ENCODE assay signal across 8 cellular contexts in the genomic region with DNA sequence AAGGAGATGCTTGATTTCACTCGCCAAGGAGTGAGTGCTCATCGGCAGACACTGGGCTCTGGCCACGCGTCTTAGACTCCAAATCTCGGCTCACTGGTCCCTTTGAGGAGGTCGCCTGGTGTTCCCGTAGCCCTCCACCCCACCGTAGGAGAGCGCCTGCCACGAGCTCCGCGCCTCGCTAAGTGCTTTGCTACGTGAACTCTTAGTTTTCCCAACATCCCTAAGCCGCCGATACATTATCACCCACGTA. TPM values are rescaled to one million over a fixed set of nuclear protein-coding genes. Genes with fewer than 3 reads are reported as not detected.
DNase-seq lines count a peak whose midpoint lies in the region; ATAC-seq and TF ChIP-seq lines count a peak whose summit lies in the region.

No MANE protein-coding gene starts in this region.

- peaks cover 33% of the 10 kb centered on the region for H3K4me1 ChIP-seq in SJSA1 (replicated peaks)

- H3K27ac ChIP-seq in SJSA1: no peak overlapping the region

- H3K27me3 ChIP-seq in SJSA1 (replicated peaks): peaks cover 25% of the 10 kb centered on the region

- no peaks in the 10 kb centered on the region for H3K36me3 ChIP-seq in SJSA1

- no peaks in the 10 kb centered on the region for H3K9me3 ChIP-seq in SJSA1 (replicated peaks)

- H3K4me3 ChIP-seq in GM08714 (ENCODE audit: low read length) (peak overlapping the region; percentile 16; the same call in 1 of the 2 replicates), SJSA1 (peak overlapping the region; percentile 15), fibroblast of the aortic adventitia (ENCODE audit: low read depth, low read length) (peak overlapping the region; percentile 66), retinal pigment epithelial cell (ENCODE audit: low read length) (peak overlapping the region; percentile 68)

- no peak for TF ChIP-seq CTCF in fibroblast of the aortic adventitia (IDR thresholded peaks at IDR 0.05; ENCODE audit: insufficient read depth, low read length)
- TF ChIP-seq CTCF in retinal pigment epithelial cell (conservative IDR thresholded peaks at IDR 0.05; ENCODE audit: low read depth, low read length): no peak

- DNase-seq in SJSA1 (ENCODE audit: low read depth in 1 of 2, low spot score in 2 of 2) (no peak), fibroblast of the aortic adventitia (ENCODE audit: low read depth) (no peak), retinal pigment epithelial cell (ENCODE audit: low read depth) (no peak), SW480 (ENCODE audit: low spot score) (no peak), AG08395 (ENCODE audit: low spot score) (no peak)

- ATAC-seq in GM21390 (IDR thresholded peaks at IDR 0.05; ENCODE audit: unreplicated experiment) (no peak), GM19023 (IDR thresholded peaks at IDR 0.05; ENCODE audit: unreplicated experiment) (no peak)

RNA-seq across cellular contexts. Expression of a gene that starts 0.8 kb away (rescaled TPM):
- 2.0 and 2.2 TPM in 2 replicates for total RNA-seq in SJSA1 (2014; rRNA removed; shearing (Covaris generic))
- 2.7 and 3.2 TPM in 2 replicates for total RNA-seq in fibroblast of the aortic adventitia (ENCODE audit: low replicate concordance)

Comparison
In these comparisons a context has a peak if more than half of its experiments do, and no peak if none do; other contexts are left out.
1. H3K4me3 ChIP-seq: peak in every context shown above with its lines; median percentile 68 in retinal pigment epithelial cell; 66 in fibroblast of the aortic adventitia; 16 in GM08714; 15 in SJSA1.